Comparison of ENCODE assay signal across 22 cellular contexts in genomic region chr18:79690071-79690470, GRCh38. TPM values are rescaled to one million over a fixed set of nuclear protein-coding genes. Genes with fewer than 3 reads are reported as not detected.
A peak's percentile ranks its signal among the peaks of the same experiment; 100 is the strongest.
DNase-seq lines count a peak whose midpoint lies in the region; ATAC-seq, FAIRE-seq and TF ChIP-seq lines count a peak whose summit lies in the region.
"Had no signal": no experiment of that assay in that cellular context is flagged by ENCODE, and none has a peak within 500 bp of the region (broad histone marks: within the 10 kb centered on the region; RNA-seq: fewer than 3 reads in every experiment).

No MANE protein-coding gene starts in this region.

- no peaks in the 10 kb centered on the region for H3K9me2 ChIP-seq in PC-9 (ENCODE audit: insufficient read depth)

- no peak overlapping the region for H3K4me3 ChIP-seq in GM12878
- no peak overlapping the region for H3K4me3 ChIP-seq in PC-9

- H3K9me3 ChIP-seq in GM12878 (replicated peaks; ENCODE audit: control insufficient read depth, insufficient read depth, low read length) (no peaks in the 10 kb centered on the region), PC-9 (ENCODE audit: insufficient read depth, low read depth) (no peaks in the 10 kb centered on the region; the same call in 1 of the 2 replicates)

- TF ChIP-seq CTCF in GM12878 (IDR thresholded peaks at IDR 0.05 in 2 of 3, conservative IDR thresholded peaks at IDR 0.05 in 1 of 3; ENCODE audit: control insufficient read depth in 2 of 3, extremely low read depth in 1 of 3, insufficient read depth in 1 of 3, low read depth in 3 of 3, low read length in 3 of 3) (no peak), neural crest cell (conservative IDR thresholded peaks at IDR 0.05) (no peak), PC-9 (conservative IDR thresholded peaks at IDR 0.05) (no peak), GM20000 (IDR thresholded peaks at IDR 0.05; ENCODE audit: extremely low read depth, missing control alignments) (no peak)

- in situ Hi-C loops in GM12878 (cut with MboI), result no loop called here

- CTCF ChIA-PET in activated naive CD4-positive, alpha-beta T cell treated with anti-CD3 and anti-CD28 coated beads, Interleukin-2, amount 10 ng/mL, durations not matched to agents 7 days and 5 days (lab: Charles Lee), result no interaction called here
- CTCF ChIA-PET in GM12878 (lab: Yijun Ruan, JAX) (no interaction called here), PC-9 (lab: Charles Lee) (no interaction called here)

- TF ChIP-seq POLR2A in GM12878 (IDR thresholded peaks at IDR 0.05; ENCODE audit: low read depth, low read length), result no peak

- TF ChIP-seq EP300 in GM12878 (IDR thresholded peaks at IDR 0.05; ENCODE audit: borderline replicate concordance in 1 of 2, control insufficient read depth in 1 of 2, low read depth in 2 of 2, low read length in 2 of 2), result no peak

- DNase-seq in activated naive CD4-positive, alpha-beta T cell treated with anti-CD3 and anti-CD28 coated beads, Interleukin-2, amount 50 U/mL, for 72 hours (ENCODE audit: low spot score in 2 of 2), result no peak
- no peak for DNase-seq in activated naive CD4-positive, alpha-beta T cell treated with anti-CD3 and anti-CD28 coated beads, Interleukin-2, amount 10 ng/mL, durations not matched to agents 7 days and 5 days
- no peak for DNase-seq in GM12878 (ENCODE audit: low read depth, low spot score)
- no peak for DNase-seq in neural crest cell (ENCODE audit: low read depth, low spot score)
- DNase-seq in PC-9, result no peak
- no peak for DNase-seq in GM20000 (ENCODE audit: low spot score)
- DNase-seq: CD4-positive, CD25-positive, alpha-beta regulatory T cell; COR-L47; DMS 273 treated with DMSO at 0.1 percent for 48 hours; DMS79 treated with DMSO at 0.1 percent for 48 hours; HFFc6; KBM-7; MM.1S; NCI-H1092; NCI-H1436; NCI-H1930; NCI-H510A; NCI-H774; NK-92 treated with Interleukin-12 subunit alpha and Interleukin-12 subunit beta, amount 100 ng/mL, for 24 hours; SIG-M5 had no signal

- TF ChIP-seq RAD21 in GM12878 (IDR thresholded peaks at IDR 0.05; ENCODE audit: insufficient read depth, low read depth, low read length), result no peak

- no peaks in the 10 kb centered on the region for H3F3A ChIP-seq in PC-9 (ENCODE audit: insufficient read depth, low read depth)

- intact Hi-C loops in GM12878 (cut with micrococcal nuclease; ENCODE audit: unreplicated experiment), result no loop called here
- intact Hi-C loops in PC-9 (cut with micrococcal nuclease; ENCODE audit: unreplicated experiment), result no loop called here

- SMC1A ChIA-PET in GM12878 (lab: Charles Lee; ENCODE audit: uncharacterized antibody, unreplicated experiment), result no interaction called here

- H3K27ac Mint-ChIP-seq in activated naive CD4-positive, alpha-beta T cell treated with anti-CD3 and anti-CD28 coated beads, Interleukin-2, amount 50 U/mL, for 72 hours, result peak overlapping the region; percentile 54 to 75
- no peak overlapping the region for H3K27ac Mint-ChIP-seq in activated naive CD4-positive, alpha-beta T cell treated with anti-CD3 and anti-CD28 coated beads, Interleukin-2, amount 10 ng/mL, durations not matched to agents 7 days and 5 days
- peak overlapping the region; percentile 75 for H3K27ac Mint-ChIP-seq in neural crest cell (ENCODE audit: unreplicated experiment)
- H3K27ac Mint-ChIP-seq: CD4-positive, CD25-positive, alpha-beta regulatory T cell; HFFc6 had no signal

- no peak overlapping the region for H3K4me3 Mint-ChIP-seq in activated naive CD4-positive, alpha-beta T cell treated with anti-CD3 and anti-CD28 coated beads, Interleukin-2, amount 10 ng/mL, durations not matched to agents 7 days and 5 days
- H3K4me3 Mint-ChIP-seq in neural crest cell, result no peak overlapping the region
- H3K4me3 Mint-ChIP-seq: CD4-positive, CD25-positive, alpha-beta regulatory T cell; HFFc6 had no signal

- RAD21 ChIA-PET in GM12878 (lab: Charles Lee; ENCODE audit: unreplicated experiment), result no interaction called here

- no peak overlapping the region for H3K9ac ChIP-seq in GM12878 (ENCODE audit: control insufficient read depth, insufficient read depth, low read length)

- H3K79me2 ChIP-seq in GM12878 (ENCODE audit: control insufficient read depth, insufficient read depth, low read length) (peaks cover 18% of the 10 kb centered on the region), PC-9 (ENCODE audit: low read depth) (peaks cover 53% of the 10 kb centered on the region)

- H3K27me3 ChIP-seq in GM12878 (replicated peaks in 1 of 2; ENCODE audit: control insufficient read depth in 2 of 2, insufficient read depth in 2 of 2, low read length in 1 of 2), result no peaks in the 10 kb centered on the region
- no peaks in the 10 kb centered on the region for H3K27me3 ChIP-seq in PC-9 (ENCODE audit: insufficient read depth, low read depth)

- H3K9me3 Mint-ChIP-seq in activated naive CD4-positive, alpha-beta T cell treated with anti-CD3 and anti-CD28 coated beads, Interleukin-2, amount 50 U/mL, for 72 hours, result no peaks in the 10 kb centered on the region
- H3K9me3 Mint-ChIP-seq in activated naive CD4-positive, alpha-beta T cell treated with anti-CD3 and anti-CD28 coated beads, Interleukin-2, amount 10 ng/mL, durations not matched to agents 7 days and 5 days, result no peaks in the 10 kb centered on the region
- H3K9me3 Mint-ChIP-seq in neural crest cell, result no peaks in the 10 kb centered on the region
- H3K9me3 Mint-ChIP-seq: CD4-positive, CD25-positive, alpha-beta regulatory T cell; HFFc6 had no signal

- H2AFZ ChIP-seq in GM12878 (ENCODE audit: control insufficient read depth, low read depth, low read length) (no peak overlapping the region), PC-9 (no peak overlapping the region)

- no peaks in the 10 kb centered on the region for H3K4me1 ChIP-seq in GM12878 (ENCODE audit: control insufficient read depth, insufficient read depth, low read length)
- no peaks in the 10 kb centered on the region for H3K4me1 ChIP-seq in PC-9 (replicated peaks; ENCODE audit: insufficient read depth)

- BruUV-seq in GM12878 (replicated peaks; lab: Mats Ljungman, UMichigan), result no TSS peak
- BruUV-seq in PC-9 (replicated peaks; lab: Mats Ljungman, UMichigan), result no TSS peak

- no peaks in the 10 kb centered on the region; a peak in 1 of 4 replicates for H3K36me3 ChIP-seq in GM12878 (ENCODE audit: control insufficient read depth in 2 of 2, insufficient read depth in 2 of 2, low read length in 1 of 2)
- H3K36me3 ChIP-seq in PC-9 (ENCODE audit: low read depth), result 0 out of 2 replicates have a peak, but pooled peaks cover 5% of the 10 kb centered on the region

- peak; percentile 27 for FAIRE-seq in GM12878 (lab: Jason Lieb, UNC)
- FAIRE-seq: H54 had no signal

- H4K20me1 ChIP-seq in GM12878 (ENCODE audit: control insufficient read depth, insufficient read depth) (no peaks in the 10 kb centered on the region; the same call in 1 of the 2 replicates), PC-9 (ENCODE audit: insufficient read depth) (peaks cover 46% of the 10 kb centered on the region)

- H3K27me3 Mint-ChIP-seq in activated naive CD4-positive, alpha-beta T cell treated with anti-CD3 and anti-CD28 coated beads, Interleukin-2, amount 10 ng/mL, durations not matched to agents 7 days and 5 days, result no peaks in the 10 kb centered on the region
- no peaks in the 10 kb centered on the region for H3K27me3 Mint-ChIP-seq in neural crest cell (ENCODE audit: low read depth)
- H3K27me3 Mint-ChIP-seq: CD4-positive, CD25-positive, alpha-beta regulatory T cell had no signal

- 70% methylated on average over 6 of the region's 6 CpGs for WGBS in GM12878 (ENCODE audit: insufficient coverage, insufficient replicate concordance, low lambda C conversion rate, missing lambda C conversion rate)

- ATAC-seq in activated naive CD4-positive, alpha-beta T cell treated with anti-CD3 and anti-CD28 coated beads, Interleukin-2, amount 50 U/mL, for 72 hours, result no peak
- ATAC-seq in GM12878 (no peak), HG03175 (IDR thresholded peaks at IDR 0.05; ENCODE audit: unreplicated experiment) (no peak)

- no peak overlapping the region for H3K4me2 ChIP-seq in GM12878 (ENCODE audit: control insufficient read depth, insufficient read depth)
- no peak overlapping the region for H3K4me2 ChIP-seq in PC-9

- POLR2A ChIA-PET in GM12878 (lab: Charles Lee) (no interaction called here), PC-9 (lab: Charles Lee; ENCODE audit: unreplicated experiment) (no interaction called here)

- peaks cover 0 to 10% of the 10 kb centered on the region in 2 donors for H3K36me3 Mint-ChIP-seq in activated naive CD4-positive, alpha-beta T cell treated with anti-CD3 and anti-CD28 coated beads, Interleukin-2, amount 50 U/mL, for 72 hours
- H3K36me3 Mint-ChIP-seq in activated naive CD4-positive, alpha-beta T cell treated with anti-CD3 and anti-CD28 coated beads, Interleukin-2, amount 10 ng/mL, durations not matched to agents 7 days and 5 days, result peaks cover 12% of the 10 kb centered on the region
- peaks cover 2% of the 10 kb centered on the region for H3K36me3 Mint-ChIP-seq in neural crest cell (ENCODE audit: low read depth)

- H3K27ac ChIP-seq in GM12878 (ENCODE audit: control insufficient read depth, insufficient read depth) (no peak overlapping the region), PC-9 (no peak overlapping the region)

- peaks cover 25% of the 10 kb centered on the region for H3K4me1 Mint-ChIP-seq in activated naive CD4-positive, alpha-beta T cell treated with anti-CD3 and anti-CD28 coated beads, Interleukin-2, amount 10 ng/mL, durations not matched to agents 7 days and 5 days
- H3K4me1 Mint-ChIP-seq in neural crest cell, result no peaks in the 10 kb centered on the region

TF ChIP-seq in GM12878, 131 proteins besides CTCF, POLR2A, EP300 and RAD21 (continues in another document):
- TF ChIP-seq HDAC6 (IDR thresholded peaks at IDR 0.05; ENCODE audit: unreplicated experiment), result no peak

RNA-seq across cellular contexts. Expression of gene CTDP1, which starts 10.5 kb away (rescaled TPM):
- total RNA-seq in activated naive CD4-positive, alpha-beta T cell treated with anti-CD3 and anti-CD28 coated beads, Interleukin-2, amount 50 U/mL, for 72 hours, result 10 to 100 TPM; 37.5 to 81.4 TPM
- total RNA-seq in GM12878 (2013; cell fraction: nucleolus; rRNA removed), result 25.6 and 26.8 TPM in 2 replicates
- total RNA-seq in GM12878 (2014; rRNA removed), result 22.1 and 23.8 TPM in 2 replicates
- total RNA-seq in GM12878 (2014; rRNA removed; fragmentation: Illumina TruSeq; extraction: Trizol), result 7.3 and 8.0 TPM in 2 replicates
- 30.4 and 31.3 TPM in 2 replicates for total RNA-seq in GM12878 (2021)
- polyA plus RNA-seq in GM12878 (2011; ENCODE audit: low read depth), result 5.9 TPM
- 4.9 and 9.5 TPM in 2 replicates for polyA plus RNA-seq in GM12878 (2011; rRNA removed)
- polyA plus RNA-seq in GM12878 (2011; cell fraction: cytosol; rRNA removed), result 9.0 and 10.2 TPM in 2 replicates
- polyA plus RNA-seq in GM12878 (2011; cell fraction: nucleus; rRNA removed), result 37.1 and 48.0 TPM in 2 replicates
- polyA plus RNA-seq in GM12878 (2012), result 12.2 and 14.2 TPM in 2 replicates
- 1.9 and 6.0 TPM in 2 replicates for polyA plus RNA-seq in GM12878 (2014; fragmentation: Illumina TruSeq; extraction: Trizol)
- polyA plus RNA-seq in GM12878 (2014; fragmentation: Nextera tagmentation; extraction: Ambion mirVana), result 1 to 10 TPM in 1 of 2 experiments, under 1 TPM in 1; 0.32 to 1.6 TPM
- polyA plus RNA-seq in GM12878 (2014; rRNA removed), result 16.7 and 19.3 TPM in 2 replicates
- 10 to 100 TPM in 1 of 2 experiments, 1 to 10 TPM in 1; 4.2 to 13.9 TPM for polyA plus RNA-seq in GM12878 (2016; fragmentation: Nextera tagmentation; extraction: Ambion mirVana)
- 13.9 and 14.8 TPM in 2 replicates for polyA minus RNA-seq in GM12878 (2011; rRNA and poly(A)+ RNA removed)
- polyA minus RNA-seq in GM12878 (2011; cell fraction: cytosol; rRNA and poly(A)+ RNA removed), result 5.6 and 10.0 TPM in 2 replicates
- 17.0 and 31.8 TPM in 2 replicates for polyA minus RNA-seq in GM12878 (2011; cell fraction: nucleus; rRNA and poly(A)+ RNA removed)
- total RNA-seq in neural crest cell, result 22.8 and 23.3 TPM in 2 replicates
- total RNA-seq in PC-9 (2021), result 16.0 and 18.6 TPM in 2 replicates
